27 cellular contexts compared by ENCODE assay signal in the genomic region with DNA sequence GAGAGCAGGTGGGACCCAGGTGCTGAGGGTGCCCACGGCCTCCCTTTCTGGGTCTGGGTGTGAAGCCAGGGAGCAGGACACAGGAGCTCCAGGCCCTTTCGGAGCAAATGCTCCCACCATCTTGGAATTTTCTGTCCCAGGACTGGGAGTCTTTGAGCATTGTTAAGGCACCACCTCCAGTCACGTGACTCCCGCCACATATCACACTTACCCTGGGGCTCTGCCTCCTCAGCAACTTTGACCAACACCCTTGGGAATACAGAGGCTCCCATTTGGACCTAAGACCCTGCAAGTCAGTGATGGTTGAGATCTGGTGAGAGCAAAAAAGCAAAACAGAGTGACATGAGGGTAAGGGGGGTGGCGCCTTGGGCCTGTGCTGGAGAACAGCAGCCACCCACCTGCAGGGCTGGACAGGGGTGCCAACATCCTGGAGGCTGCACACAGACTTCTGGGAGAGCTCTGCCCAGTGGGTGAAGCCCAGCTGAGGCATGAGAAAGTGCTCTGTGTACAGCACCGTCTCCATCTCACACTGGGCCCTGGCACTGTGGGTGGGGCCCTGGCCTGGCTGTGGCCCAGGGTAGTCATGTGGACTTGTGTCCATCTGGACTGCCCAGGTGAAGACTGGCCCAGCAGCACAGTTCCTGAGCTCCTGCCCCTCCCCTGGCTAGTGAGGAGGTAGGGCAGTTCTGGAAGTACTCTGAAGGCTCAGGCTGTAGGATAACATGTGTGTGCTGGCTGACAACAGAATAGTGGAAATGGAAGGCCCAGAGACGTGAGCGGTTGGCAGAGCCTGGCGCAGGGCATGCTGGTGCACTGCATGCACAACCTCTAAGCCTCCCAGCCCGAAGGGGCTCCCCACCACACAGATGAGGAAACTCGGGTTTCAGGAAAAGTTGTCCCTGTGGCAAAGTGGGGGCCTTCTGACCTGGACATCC. TPM values are rescaled to one million over a fixed set of nuclear protein-coding genes. Genes with fewer than 3 reads are reported as not detected.
DNase-seq lines count a peak whose midpoint lies in the region; ATAC-seq, FAIRE-seq and TF ChIP-seq lines count a peak whose summit lies in the region.
"Had no signal": no experiment of that assay in that cellular context is flagged by ENCODE, and none has a peak within 500 bp of the region (broad histone marks: within the 10 kb centered on the region; RNA-seq: fewer than 3 reads in every experiment).

No MANE protein-coding gene starts in this region.

- CTCF ChIA-PET in GM12878 (lab: Yijun Ruan, JAX): interaction anchor here (1.1 to 3.3 kb wide), 3 partner anchors 21 to 146 kb away, joined by 3 to 11 read pairs (median 8); no protein-coding TSS in a partner anchor

- H3K18ac ChIP-seq in H9 (ENCODE audit: insufficient read length, low read depth, low read length): no peak overlapping the region

- H3K36me3 ChIP-seq in GM12878 (ENCODE audit: control insufficient read depth in 2 of 2, insufficient read depth in 2 of 2, low read length in 1 of 2): no peaks in the 10 kb centered on the region; a peak in 1 of 4 replicates
- H3K36me3 ChIP-seq in left ventricle myocardium inferior: no peaks in the 10 kb centered on the region
- H3K36me3 ChIP-seq in prostate gland: no peaks in the 10 kb centered on the region
- H3K36me3 ChIP-seq: cardiac muscle cell, heart left ventricle, suprapubic skin, uterus had no signal

- H3K27me3 Mint-ChIP-seq in H9 (ENCODE audit: low read depth): peaks cover 27% of the 10 kb centered on the region
- H3K27me3 Mint-ChIP-seq: naive thymus-derived CD4-positive, alpha-beta T cell had no signal

- H3K4me3 Mint-ChIP-seq in H9: peak overlapping the region in 1 of 2 experiments; percentile 43; a peak in 2 of 5 replicates
- H3K4me3 Mint-ChIP-seq: CD8-positive, alpha-beta memory T cell; naive thymus-derived CD4-positive, alpha-beta T cell had no signal

- peak overlapping the region; percentile 32; the same call in 1 of the 2 replicates for H3K14ac ChIP-seq in H9 (ENCODE audit: insufficient read depth, low read length)

- no peaks in the 10 kb centered on the region for H3K23me2 ChIP-seq in H9 (ENCODE audit: insufficient read length, low read depth, low read length, poor library complexity, severe bottlenecking)

- H3K4me1 ChIP-seq in H9 (ENCODE audit: insufficient read depth, low read length) (no peaks in the 10 kb centered on the region), GM12878 (ENCODE audit: control insufficient read depth, insufficient read depth, low read length) (no peaks in the 10 kb centered on the region), left ventricle myocardium inferior (peaks cover 20% of the 10 kb centered on the region), prostate gland (replicated peaks) (no peaks in the 10 kb centered on the region)
- H3K4me1 ChIP-seq: suprapubic skin, uterus had no signal

- H2BK12ac ChIP-seq in H9 (ENCODE audit: insufficient read length, low read depth, low read length): no peak overlapping the region

- no peak overlapping the region for H3K27ac Mint-ChIP-seq in H9
- H3K27ac Mint-ChIP-seq: naive thymus-derived CD4-positive, alpha-beta T cell had no signal

- no peak overlapping the region for H2AFZ ChIP-seq in H9 (ENCODE audit: low read length)
- H2AFZ ChIP-seq in GM12878 (ENCODE audit: control insufficient read depth, low read depth, low read length): no peak overlapping the region

- H3K79me2 ChIP-seq in H9 (ENCODE audit: insufficient read depth, low read length): no peaks in the 10 kb centered on the region
- H3K79me2 ChIP-seq in GM12878 (ENCODE audit: control insufficient read depth, insufficient read depth, low read length): no peaks in the 10 kb centered on the region

- no peak overlapping the region for H3T11ph ChIP-seq in H9 (ENCODE audit: low read length)

- FAIRE-seq in GM12878 (lab: Jason Lieb, UNC): no peak
- FAIRE-seq: G401.6, GM18507 had no signal

- TF ChIP-seq EP300 in GM12878 (IDR thresholded peaks at IDR 0.05; ENCODE audit: borderline replicate concordance in 1 of 2, control insufficient read depth in 1 of 2, low read depth in 2 of 2, low read length in 2 of 2): no peak

- H4K5ac ChIP-seq in H9 (ENCODE audit: insufficient read length, low read depth, low read length): no peak overlapping the region

- H3K9ac ChIP-seq in H9 (ENCODE audit: extremely low read depth, insufficient read length, low read length): no peak overlapping the region
- H3K9ac ChIP-seq in GM12878 (ENCODE audit: control insufficient read depth, insufficient read depth, low read length): no peak overlapping the region

- no peak for TF ChIP-seq CTCF in H9 (conservative IDR thresholded peaks at IDR 0.05)
- no peak for TF ChIP-seq CTCF in GM12878 (IDR thresholded peaks at IDR 0.05 in 2 of 3, conservative IDR thresholded peaks at IDR 0.05 in 1 of 3; ENCODE audit: control insufficient read depth in 2 of 3, extremely low read depth in 1 of 3, insufficient read depth in 1 of 3, low read depth in 3 of 3, low read length in 3 of 3)
- no peak for TF ChIP-seq CTCF in left ventricle myocardium inferior (IDR thresholded peaks at IDR 0.05; ENCODE audit: borderline replicate concordance)
- TF ChIP-seq CTCF in prostate gland (IDR thresholded peaks at IDR 0.05): no peak

- H2BK5ac ChIP-seq in H9 (ENCODE audit: insufficient read length, low read length): no peak overlapping the region

- intact Hi-C loops in GM12878 (cut with micrococcal nuclease; ENCODE audit: unreplicated experiment): no loop called here
- intact Hi-C loops in left ventricle myocardium inferior (cut with micrococcal nuclease): no loop called here
- intact Hi-C loops in prostate gland (cut with DNase I): no loop called here

- no peak overlapping the region for H2BK15ac ChIP-seq in H9 (ENCODE audit: low read depth, low read length)

- H3K4me2 ChIP-seq in H9 (ENCODE audit: insufficient read depth, insufficient read length, low read length): no peak overlapping the region
- no peak overlapping the region for H3K4me2 ChIP-seq in GM12878 (ENCODE audit: control insufficient read depth, insufficient read depth)

- no peaks in the 10 kb centered on the region for H3K36me3 Mint-ChIP-seq in H9 (ENCODE audit: insufficient read depth in 1 of 3, low read depth in 3 of 3)
- H3K36me3 Mint-ChIP-seq: CD8-positive, alpha-beta memory T cell; naive thymus-derived CD4-positive, alpha-beta T cell had no signal

- no CpG with 5 or more reads among the region's 11 CpGs for WGBS in H9 (ENCODE audit: extremely low coverage, insufficient read length, low lambda C conversion rate)
- 22% methylated on average over 11 of the region's 11 CpGs for WGBS in GM12878 (ENCODE audit: insufficient coverage, insufficient replicate concordance, low lambda C conversion rate, missing lambda C conversion rate)
- 87% methylated on average over 11 of the region's 11 CpGs for WGBS in prostate gland

- H2BK20ac ChIP-seq in H9 (ENCODE audit: low read depth, low read length, poor library complexity, severe bottlenecking): no peak overlapping the region

- TF ChIP-seq POLR2A in GM12878 (IDR thresholded peaks at IDR 0.05; ENCODE audit: low read depth, low read length) (no peak), prostate gland (IDR thresholded peaks at IDR 0.05) (no peak)

- H3K4me3 ChIP-seq in GM12878 (no peak overlapping the region), left ventricle myocardium inferior (no peak overlapping the region), prostate gland (no peak overlapping the region)
- H3K4me3 ChIP-seq: cardiac muscle cell, heart left ventricle, suprapubic skin, uterus had no signal

- no peaks in the 10 kb centered on the region for H3K9me3 Mint-ChIP-seq in H9
- H3K9me3 Mint-ChIP-seq: CD8-positive, alpha-beta memory T cell; naive thymus-derived CD4-positive, alpha-beta T cell had no signal

- H3K9me3 ChIP-seq in H9 (ENCODE audit: control insufficient read depth, low read depth, low read length) (no peaks in the 10 kb centered on the region), GM12878 (replicated peaks; ENCODE audit: control insufficient read depth, insufficient read depth, low read length) (no peaks in the 10 kb centered on the region), left ventricle myocardium inferior (replicated peaks) (no peaks in the 10 kb centered on the region), prostate gland (no peaks in the 10 kb centered on the region)
- H3K9me3 ChIP-seq: heart left ventricle, suprapubic skin, uterus had no signal

- H2BK120ac ChIP-seq in H9 (ENCODE audit: low read depth, low read length, poor library complexity, severe bottlenecking): no peak overlapping the region

- H3K27ac ChIP-seq in H9 (ENCODE audit: insufficient read length, low read depth, low read length): no peak overlapping the region
- no peak overlapping the region for H3K27ac ChIP-seq in GM12878 (ENCODE audit: control insufficient read depth, insufficient read depth)
- peak overlapping the region; percentile 68 for H3K27ac ChIP-seq in left ventricle myocardium inferior (replicated peaks)
- no peak overlapping the region for H3K27ac ChIP-seq in prostate gland
- H3K27ac ChIP-seq: cardiac muscle cell, suprapubic skin, uterus had no signal

- DNase-seq in H9 (no peak), GM12878 (ENCODE audit: low read depth, low spot score) (no peak), left ventricle myocardium inferior (no peak), prostate gland (ENCODE audit: low spot score) (peak; percentile 67), AML-193 (lab: John Stamatoyannopoulos, UW) (no peak)
- no peak for DNase-seq in activated CD4-positive, alpha-beta T cell treated with anti-CD3 and anti-CD28 coated beads, Interleukin-2, amount 50 U/mL, for 48 hours
- DNase-seq: activated naive CD4-positive, alpha-beta T cell; activated T-cell treated with anti-CD3 and anti-CD28 coated beads, Interleukin-2, amount 50 U/mL, for 48 hours; CD8-positive, alpha-beta memory T cell; foreskin fibroblast; KG1; naive thymus-derived CD4-positive, alpha-beta T cell; NCI-H1436; NCI-H510A; occipital lobe; retina; T-helper 1 cell; uterus had no signal

- no peak for TF ChIP-seq RAD21 in GM12878 (IDR thresholded peaks at IDR 0.05; ENCODE audit: insufficient read depth, low read depth, low read length)

- no peak overlapping the region for H4K91ac ChIP-seq in H9 (ENCODE audit: insufficient read length, low read depth, low read length)

- peaks cover 4% of the 10 kb centered on the region in 2 experiments; a peak in 3 of 4 replicates for H3K4me1 Mint-ChIP-seq in H9
- H3K4me1 Mint-ChIP-seq: CD8-positive, alpha-beta memory T cell; naive thymus-derived CD4-positive, alpha-beta T cell had no signal

- BruUV-seq in GM12878 (replicated peaks; lab: Mats Ljungman, UMichigan): no TSS peak

- POLR2A ChIA-PET in GM12878 (lab: Charles Lee): no interaction called here

- no peak overlapping the region for H3K4ac ChIP-seq in H9 (ENCODE audit: low read depth, low read length)

- no peak overlapping the region for H2AK5ac ChIP-seq in H9 (ENCODE audit: insufficient read length, low read length)

- in situ Hi-C loops in GM12878 (cut with MboI): no loop called here

- RAD21 ChIA-PET in GM12878 (lab: Charles Lee; ENCODE audit: unreplicated experiment): no interaction called here

- no peak overlapping the region for H3K23ac ChIP-seq in H9 (ENCODE audit: insufficient read length, low read depth, low read length)

- ATAC-seq in GM12878: no peak
- no peak for ATAC-seq in HG03159 (IDR thresholded peaks at IDR 0.05; ENCODE audit: unreplicated experiment)
- ATAC-seq: naive thymus-derived CD4-positive, alpha-beta T cell; Panc1 had no signal

- SMC1A ChIA-PET in GM12878 (lab: Charles Lee; ENCODE audit: uncharacterized antibody, unreplicated experiment): interaction anchor here (0.6 to 3.3 kb wide), 3 partner anchors 146 to 279 kb away, joined by 3 to 12 read pairs (median 4); no protein-coding TSS in a partner anchor

- H4K8ac ChIP-seq in H9 (replicated peaks; ENCODE audit: insufficient read length, low read depth, low read length): no peak overlapping the region

- no peaks in the 10 kb centered on the region; the same call in 1 of the 2 replicates for H3K27me3 ChIP-seq in H9 (ENCODE audit: insufficient read depth, low read length)
- H3K27me3 ChIP-seq in GM12878 (replicated peaks in 1 of 2; ENCODE audit: control insufficient read depth in 2 of 2, insufficient read depth in 2 of 2, low read length in 1 of 2): no peaks in the 10 kb centered on the region
- no peaks in the 10 kb centered on the region for H3K27me3 ChIP-seq in left ventricle myocardium inferior (ENCODE audit: low read depth)
- H3K27me3 ChIP-seq in prostate gland (replicated peaks; ENCODE audit: insufficient read depth): no peaks in the 10 kb centered on the region
- H3K27me3 ChIP-seq: cardiac muscle cell, heart left ventricle, suprapubic skin, uterus had no signal

- H3K79me1 ChIP-seq in H9 (ENCODE audit: insufficient read depth, low read depth, low read length, poor library complexity, severe bottlenecking): no peaks in the 10 kb centered on the region

- H3K56ac ChIP-seq in H9 (ENCODE audit: insufficient read length, low read depth, low read length): no peak overlapping the region

- H4K20me1 ChIP-seq in H9 (ENCODE audit: control insufficient read depth, insufficient read depth, insufficient read length) (no peaks in the 10 kb centered on the region), GM12878 (ENCODE audit: control insufficient read depth, insufficient read depth) (no peaks in the 10 kb centered on the region)

RNA-seq across cellular contexts. Expression of gene RSPH14, which starts 35.6 kb away (rescaled TPM):
- total RNA-seq in H9 (2021) (not detected in 2 replicates), GM12878 (2014; rRNA removed) (1.2 TPM in 1 of 2 replicates, not detected in the other), GM12878 (2014; rRNA removed; fragmentation: Illumina TruSeq; extraction: Trizol) (0.74 and 0.85 TPM in 2 replicates), GM12878 (2021) (0.43 and 0.95 TPM in 2 replicates), left ventricle myocardium inferior (not detected), prostate gland (1 to 10 TPM in 1 of 2 donors, under 1 TPM in 1; 0.68 to 3.6 TPM)
- total RNA-seq in GM12878 (2013; cell fraction: nucleolus; rRNA removed): 0.81 TPM in 1 of 2 replicates, not detected in the other
- polyA plus RNA-seq in GM12878 (2011; ENCODE audit: low read depth): 0.29 TPM
- polyA plus RNA-seq in GM12878 (2011; rRNA removed) (1.5 and 1.6 TPM in 2 replicates), GM12878 (2014; fragmentation: Illumina TruSeq; extraction: Trizol) (0.13 TPM in 1 of 2 replicates, not detected in the other), GM12878 (2014; fragmentation: Nextera tagmentation; extraction: Ambion mirVana) (1 to 10 TPM in 1 of 2 experiments, under 1 TPM in 1; 0.80 to 1.4 TPM), GM12878 (2014; rRNA removed) (0.35 and 0.81 TPM in 2 replicates), GM12878 (2016; fragmentation: Nextera tagmentation; extraction: Ambion mirVana) (under 1 TPM; 0.21 to 0.35 TPM)
- polyA plus RNA-seq in GM12878 (2011; cell fraction: cytosol; rRNA removed): 1.4 and 1.7 TPM in 2 replicates
- 0.51 and 1.1 TPM in 2 replicates for polyA plus RNA-seq in GM12878 (2011; cell fraction: nucleus; rRNA removed)
- 0.16 and 0.56 TPM in 2 replicates for polyA plus RNA-seq in GM12878 (2012)
- polyA minus RNA-seq in GM12878 (2011; rRNA and poly(A)+ RNA removed): 1.7 and 2.6 TPM in 2 replicates
- polyA minus RNA-seq in GM12878 (2011; cell fraction: cytosol; rRNA and poly(A)+ RNA removed): not detected in 2 replicates
- 2.2 TPM in 1 of 2 replicates, not detected in the other for polyA minus RNA-seq in GM12878 (2011; cell fraction: nucleus; rRNA and poly(A)+ RNA removed)
- total RNA-seq: CD8-positive, alpha-beta memory T cell; heart left ventricle; HT1080; mesenteric fat pad had no signal
- polyA plus RNA-seq: heart left ventricle had no signal

RNA-seq across cellular contexts. Expression of gene GNAZ, which starts 35.9 kb away (rescaled TPM):
- total RNA-seq in H9 (2021): 5.0 and 5.2 TPM in 2 replicates
- total RNA-seq in GM12878 (2013; cell fraction: nucleolus; rRNA removed): 0.93 and 1.6 TPM in 2 replicates
- 0.60 and 0.73 TPM in 2 replicates for total RNA-seq in GM12878 (2014; rRNA removed)
- 0.36 and 0.46 TPM in 2 replicates for total RNA-seq in GM12878 (2014; rRNA removed; fragmentation: Illumina TruSeq; extraction: Trizol)
- total RNA-seq in GM12878 (2021): 0.51 and 0.96 TPM in 2 replicates
- polyA plus RNA-seq in GM12878 (2011; ENCODE audit: low read depth): not detected
- polyA plus RNA-seq in GM12878 (2011; rRNA removed): 0.68 and 1.0 TPM in 2 replicates
- 1.5 and 1.9 TPM in 2 replicates for polyA plus RNA-seq in GM12878 (2011; cell fraction: cytosol; rRNA removed)
- 2.0 and 4.6 TPM in 2 replicates for polyA plus RNA-seq in GM12878 (2011; cell fraction: nucleus; rRNA removed)
- polyA plus RNA-seq in GM12878 (2012): 0.11 and 0.17 TPM in 2 replicates
- 0.14 and 0.44 TPM in 2 replicates for polyA plus RNA-seq in GM12878 (2014; fragmentation: Illumina TruSeq; extraction: Trizol)
- polyA plus RNA-seq in GM12878 (2014; fragmentation: Nextera tagmentation; extraction: Ambion mirVana): under 1 TPM in 1 of 2 experiments, not detected in 1; 0.09 TPM
- 0.54 and 1.5 TPM in 2 replicates for polyA plus RNA-seq in GM12878 (2014; rRNA removed)
- polyA plus RNA-seq in GM12878 (2016; fragmentation: Nextera tagmentation; extraction: Ambion mirVana): under 1 TPM; 0.16 to 0.28 TPM
- 1.2 and 1.7 TPM in 2 replicates for polyA minus RNA-seq in GM12878 (2011; rRNA and poly(A)+ RNA removed)
- polyA minus RNA-seq in GM12878 (2011; cell fraction: cytosol; rRNA and poly(A)+ RNA removed): 1.1 and 3.6 TPM in 2 replicates
- 0.36 and 1.4 TPM in 2 replicates for polyA minus RNA-seq in GM12878 (2011; cell fraction: nucleus; rRNA and poly(A)+ RNA removed)
- 2.9 TPM for total RNA-seq in left ventricle myocardium inferior
- 10 to 100 TPM in 1 of 2 donors, 1 to 10 TPM in 1; 5.7 to 22.6 TPM for total RNA-seq in prostate gland
- polyA plus RNA-seq: naive thymus-derived CD4-positive, alpha-beta T cell had no signal

RNA-seq across cellular contexts. Expression of gene RAB36, which starts 39.1 kb away (rescaled TPM):
- 0.92 and 1.4 TPM in 2 replicates for total RNA-seq in H9 (2021)
- total RNA-seq in GM12878 (2013; cell fraction: nucleolus; rRNA removed): 2.0 and 2.2 TPM in 2 replicates
- total RNA-seq in GM12878 (2014; rRNA removed): 0.79 and 1.0 TPM in 2 replicates
- total RNA-seq in GM12878 (2014; rRNA removed; fragmentation: Illumina TruSeq; extraction: Trizol): 0.31 and 0.74 TPM in 2 replicates
- 1.0 and 1.3 TPM in 2 replicates for total RNA-seq in GM12878 (2021)
- polyA plus RNA-seq in GM12878 (2011; ENCODE audit: low read depth): 0.22 TPM
- 1.1 and 2.7 TPM in 2 replicates for polyA plus RNA-seq in GM12878 (2011; rRNA removed)
- 3.9 and 4.1 TPM in 2 replicates for polyA plus RNA-seq in GM12878 (2011; cell fraction: cytosol; rRNA removed)
- polyA plus RNA-seq in GM12878 (2011; cell fraction: nucleus; rRNA removed): 3.8 and 3.9 TPM in 2 replicates
- 0.49 and 0.62 TPM in 2 replicates for polyA plus RNA-seq in GM12878 (2012)
- 0.73 and 0.87 TPM in 2 replicates for polyA plus RNA-seq in GM12878 (2014; fragmentation: Illumina TruSeq; extraction: Trizol)
- polyA plus RNA-seq in GM12878 (2014; fragmentation: Nextera tagmentation; extraction: Ambion mirVana): under 1 TPM; 0.45 to 0.46 TPM
- 0.62 and 1.3 TPM in 2 replicates for polyA plus RNA-seq in GM12878 (2014; rRNA removed)
- polyA plus RNA-seq in GM12878 (2016; fragmentation: Nextera tagmentation; extraction: Ambion mirVana): 1 to 10 TPM; 1.4 TPM
- 2.3 and 2.4 TPM in 2 replicates for polyA minus RNA-seq in GM12878 (2011; rRNA and poly(A)+ RNA removed)
- polyA minus RNA-seq in GM12878 (2011; cell fraction: cytosol; rRNA and poly(A)+ RNA removed): 0.94 and 1.1 TPM in 2 replicates
- 1.5 and 3.5 TPM in 2 replicates for polyA minus RNA-seq in GM12878 (2011; cell fraction: nucleus; rRNA and poly(A)+ RNA removed)
- 0.47 TPM for total RNA-seq in left ventricle myocardium inferior
- 10 to 100 TPM in 1 of 2 donors, 1 to 10 TPM in 1; 4.1 to 12.7 TPM for total RNA-seq in prostate gland
